Comparison of ENCODE assay signal across 8 cellular contexts in the genomic region with DNA sequence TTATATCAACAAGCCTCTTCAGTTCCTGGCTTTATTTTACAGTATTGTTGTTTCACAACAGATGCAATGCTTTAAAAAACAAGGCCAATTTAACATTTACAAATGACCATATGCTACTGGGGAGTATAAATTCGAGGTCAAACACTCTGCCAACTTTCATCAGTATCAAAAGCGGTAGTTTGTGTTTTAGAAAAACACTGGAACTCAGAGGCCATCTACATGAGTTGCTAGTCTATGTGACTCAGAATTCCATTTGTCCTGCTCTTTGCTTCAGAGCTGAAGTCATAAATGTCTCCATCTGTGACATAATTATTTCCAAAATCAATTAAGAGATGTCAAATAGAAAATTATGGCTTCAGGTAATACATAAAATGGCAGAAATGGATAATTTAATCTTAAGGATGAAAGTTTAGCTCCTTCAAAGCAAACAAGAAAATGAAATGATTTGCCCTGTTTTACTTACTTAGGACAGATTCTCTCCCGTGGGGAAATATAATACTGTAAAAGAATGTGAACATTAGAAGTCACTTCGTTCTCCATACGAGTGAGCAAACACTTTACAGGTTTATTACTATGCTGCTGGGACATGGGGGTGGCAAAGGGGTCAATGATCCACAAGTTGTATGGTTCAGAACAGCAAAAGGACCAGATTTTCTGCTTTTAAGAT. TPM values are rescaled to one million over a fixed set of nuclear protein-coding genes. Genes with fewer than 3 reads are reported as not detected.
DNase-seq lines count a peak whose midpoint lies in the region; ATAC-seq and TF ChIP-seq lines count a peak whose summit lies in the region.

No MANE protein-coding gene starts in this region.

- H3F3A ChIP-seq in smooth muscle cell (ENCODE audit: low read depth), result peaks cover 3% of the 10 kb centered on the region

- no peaks in the 10 kb centered on the region for H3K36me3 ChIP-seq in smooth muscle cell (ENCODE audit: low read depth)

- peak overlapping the region; percentile 93 for H3K4me2 ChIP-seq in smooth muscle cell

- DNase-seq in activated CD4-positive, alpha-beta T cell treated with anti-CD3 and anti-CD28 coated beads for 36 hours, result no peak
- no peak for DNase-seq in activated CD4-positive, alpha-beta T cell treated with anti-CD3 and anti-CD28 coated beads for 4 hours
- no peak for DNase-seq in T-cell
- peak; percentile 82 for DNase-seq in fibroblast of gingiva (ENCODE audit: low read depth)
- DNase-seq in smooth muscle cell (lab: John Stamatoyannopoulos, UW; ENCODE audit: unreplicated experiment), result no peak
- DNase-seq in activated effector memory CD4-positive, alpha-beta T cell treated with Interleukin-2 at 50 U/mL for 16 hours, result no peak

- no peak overlapping the region for H2AFZ ChIP-seq in smooth muscle cell (ENCODE audit: low read depth)

- peak overlapping the region; percentile 88 for H3K9ac ChIP-seq in smooth muscle cell (ENCODE audit: low read depth)

- no peaks in the 10 kb centered on the region for H3K27me3 ChIP-seq in smooth muscle cell (ENCODE audit: low read depth)

- H3K4me3 ChIP-seq in smooth muscle cell, result peak overlapping the region; percentile 86

- peaks cover 80% of the 10 kb centered on the region for H3K79me2 ChIP-seq in smooth muscle cell (ENCODE audit: low read depth)

- POLR2A ChIA-PET in activated CD4-positive, alpha-beta T cell treated with anti-CD3 and anti-CD28 coated beads for 36 hours (lab: Charles Lee), result interaction anchor here (1.1 kb wide), 1 partner anchor 40 kb away, joined by 3 read pairs; no protein-coding TSS in a partner anchor
- POLR2A ChIA-PET in T-cell (lab: Charles Lee), result interaction anchor here in 1 of 2 donors (1.6 kb wide), 1 partner anchor 11 kb away, joined by 4 read pairs; no protein-coding TSS in a partner anchor

- H3K9me3 Mint-ChIP-seq in activated CD4-positive, alpha-beta T cell treated with anti-CD3 and anti-CD28 coated beads for 36 hours (ENCODE audit: low read depth), result no peaks in the 10 kb centered on the region
- no peaks in the 10 kb centered on the region for H3K9me3 Mint-ChIP-seq in T-cell

- 32% methylated on average over 5 of the region's 5 CpGs for WGBS in smooth muscle cell (ENCODE audit: low lambda C conversion rate)

- CTCF ChIA-PET in activated CD4-positive, alpha-beta T cell treated with anti-CD3 and anti-CD28 coated beads for 36 hours (lab: Charles Lee), result no interaction called here
- CTCF ChIA-PET in T-cell (lab: Charles Lee), result interaction anchor here in 1 of 2 donors (1.0 kb wide), 1 partner anchor 22 kb away, joined by 3 read pairs; no protein-coding TSS in a partner anchor

- peak overlapping the region; percentile 77 for H3K27ac Mint-ChIP-seq in activated CD4-positive, alpha-beta T cell treated with anti-CD3 and anti-CD28 coated beads for 36 hours
- peak overlapping the region; percentile 74 to 82 for H3K27ac Mint-ChIP-seq in T-cell

- no peak for ATAC-seq in activated CD4-positive, alpha-beta T cell treated with anti-CD3 and anti-CD28 coated beads for 36 hours
- ATAC-seq in T-cell (replicated peaks in 1 of 4) (no peak), HG02610 (IDR thresholded peaks at IDR 0.05; ENCODE audit: unreplicated experiment) (no peak), GM18511 (IDR thresholded peaks at IDR 0.05; ENCODE audit: unreplicated experiment) (no peak)

- peaks cover 60% of the 10 kb centered on the region for H3K4me1 ChIP-seq in smooth muscle cell (ENCODE audit: low read depth)

- peak overlapping the region; percentile 95 for H3K4me3 Mint-ChIP-seq in activated CD4-positive, alpha-beta T cell treated with anti-CD3 and anti-CD28 coated beads for 36 hours
- peak overlapping the region; percentile 68 to 97 (median 94) for H3K4me3 Mint-ChIP-seq in T-cell

- peaks cover 37% of the 10 kb centered on the region for H3K36me3 Mint-ChIP-seq in activated CD4-positive, alpha-beta T cell treated with anti-CD3 and anti-CD28 coated beads for 36 hours (ENCODE audit: low read depth)
- H3K36me3 Mint-ChIP-seq in T-cell, result no peaks in the 10 kb centered on the region

- intact Hi-C loops in activated CD4-positive, alpha-beta T cell treated with anti-CD3 and anti-CD28 coated beads for 36 hours (cut with DNase I, micrococcal nuclease), result loop anchor here in 1 of 2 experiments (5.0 kb wide), 1 partner anchor 41 kb away; no protein-coding TSS in a partner anchor

- H4K20me1 ChIP-seq in smooth muscle cell (ENCODE audit: low read depth), result peaks cover 74% of the 10 kb centered on the region

- H3K9me3 ChIP-seq in smooth muscle cell (replicated peaks; ENCODE audit: low read depth), result no peaks in the 10 kb centered on the region

- no peaks in the 10 kb centered on the region for H3K27me3 Mint-ChIP-seq in activated CD4-positive, alpha-beta T cell treated with anti-CD3 and anti-CD28 coated beads for 36 hours
- H3K27me3 Mint-ChIP-seq in T-cell, result no peaks in the 10 kb centered on the region

- TF ChIP-seq CTCF in smooth muscle cell (IDR thresholded peaks at IDR 0.05; ENCODE audit: borderline replicate concordance, insufficient read depth, poor library complexity, severe bottlenecking), result no peak

- peak overlapping the region; percentile 78 for H3K27ac ChIP-seq in smooth muscle cell (ENCODE audit: low read depth)

- peaks cover 55% of the 10 kb centered on the region for H3K4me1 Mint-ChIP-seq in activated CD4-positive, alpha-beta T cell treated with anti-CD3 and anti-CD28 coated beads for 36 hours
- peaks cover 62 to 65% (median 65%) of the 10 kb centered on the region in 3 donors for H3K4me1 Mint-ChIP-seq in T-cell

RNA-seq across cellular contexts. Expression of a gene that starts 3.7 kb away (rescaled TPM):
- 10 to 100 TPM; 46.7 to 66.9 TPM for total RNA-seq in activated CD4-positive, alpha-beta T cell treated with anti-CD3 and anti-CD28 coated beads for 36 hours
- total RNA-seq in T-cell, result 10 to 100 TPM; 45.3 to 64.2 (median 52.0) TPM
- 81.4 and 97.4 TPM in 2 replicates for total RNA-seq in smooth muscle cell
- polyA plus RNA-seq in smooth muscle cell, result 28.7 and 34.4 TPM in 2 replicates
